In genomic region chr11:70338594-70338993, GRCh38 we compare ENCODE assay signal across 13 cellular contexts. TPM values are rescaled to one million over a fixed set of nuclear protein-coding genes. Genes with fewer than 3 reads are reported as not detected.
DNase-seq lines count a peak whose midpoint lies in the region; ATAC-seq and TF ChIP-seq lines count a peak whose summit lies in the region.
"Had no signal": no experiment of that assay in that cellular context is flagged by ENCODE, and none has a peak within 500 bp of the region (broad histone marks: within the 10 kb centered on the region; RNA-seq: fewer than 3 reads in every experiment).

No MANE protein-coding gene starts in this region.

- H3K27ac Mint-ChIP-seq in stimulated activated naive CD8-positive, alpha-beta T cell treated with anti-CD3 and anti-CD28 coated beads, Interleukin-15, amount 100 ng/mL, for 72 hours = peak overlapping the region; percentile 42 to 68
- no peak overlapping the region for H3K27ac Mint-ChIP-seq in activated CD8-positive, alpha-beta T cell treated with anti-CD3 and anti-CD28 coated beads for 36 hours
- H3K27ac Mint-ChIP-seq: CD4-positive, alpha-beta T cell; GM23338 had no signal

- intact Hi-C loops in posterior vena cava (cut with DNase I) = no loop called here
- intact Hi-C loops in activated CD8-positive, alpha-beta T cell treated with anti-CD3 and anti-CD28 coated beads for 36 hours (cut with micrococcal nuclease) = no loop called here

- H3K36me3 Mint-ChIP-seq in activated CD8-positive, alpha-beta T cell treated with anti-CD3 and anti-CD28 coated beads for 36 hours (ENCODE audit: low read depth) = peaks cover 52% of the 10 kb centered on the region

- H3K27me3 Mint-ChIP-seq in stimulated activated naive CD8-positive, alpha-beta T cell treated with anti-CD3 and anti-CD28 coated beads, Interleukin-15, amount 100 ng/mL, for 72 hours = no peaks in the 10 kb centered on the region
- H3K27me3 Mint-ChIP-seq in activated CD8-positive, alpha-beta T cell treated with anti-CD3 and anti-CD28 coated beads for 36 hours = no peaks in the 10 kb centered on the region
- H3K27me3 Mint-ChIP-seq: CD4-positive, alpha-beta T cell had no signal

- no peak overlapping the region for H3K4me3 Mint-ChIP-seq in stimulated activated naive CD8-positive, alpha-beta T cell treated with anti-CD3 and anti-CD28 coated beads, Interleukin-15, amount 100 ng/mL, for 72 hours
- no peak overlapping the region for H3K4me3 Mint-ChIP-seq in activated CD8-positive, alpha-beta T cell treated with anti-CD3 and anti-CD28 coated beads for 36 hours
- H3K4me3 Mint-ChIP-seq: CD4-positive, alpha-beta T cell; GM23338 had no signal

- TF ChIP-seq CTCF in activated CD8-positive, alpha-beta T cell treated with anti-CD3 and anti-CD28 coated beads for 36 hours (IDR thresholded peaks at IDR 0.05) = no peak

- no peaks in the 10 kb centered on the region for H3K4me1 Mint-ChIP-seq in stimulated activated naive CD8-positive, alpha-beta T cell treated with anti-CD3 and anti-CD28 coated beads, Interleukin-15, amount 100 ng/mL, for 72 hours
- H3K4me1 Mint-ChIP-seq in activated CD8-positive, alpha-beta T cell treated with anti-CD3 and anti-CD28 coated beads for 36 hours (ENCODE audit: low read depth) = no peaks in the 10 kb centered on the region

- peak; percentile 33 for DNase-seq in activated CD8-positive, alpha-beta memory T cell treated with anti-CD3 and anti-CD28 coated beads, Interleukin-2, amount 50 U/mL, for 48 hours
- DNase-seq in activated CD8-positive, alpha-beta memory T cell treated with anti-CD3 and anti-CD28 coated beads, Interleukin-2, amount 50 U/mL, for 4 hours = no peak
- DNase-seq in stimulated activated naive CD8-positive, alpha-beta T cell treated with anti-CD3 and anti-CD28 coated beads, Interleukin-15, amount 100 ng/mL, for 72 hours = no peak
- DNase-seq in stimulated activated naive CD8-positive, alpha-beta T cell treated with anti-CD3 and anti-CD28 coated beads, Interleukin-15, Interleukin-2, amounts not matched to agents 100 U/mL and 50 U/mL, for 24 hours = no peak
- DNase-seq in posterior vena cava (ENCODE audit: low spot score) = peak; percentile 44
- DNase-seq in activated CD8-positive, alpha-beta T cell treated with anti-CD3 and anti-CD28 coated beads for 36 hours = no peak
- DNase-seq: AML-193; Caco-2; CD4-positive, alpha-beta T cell; HCEC 1CT had no signal

- POLR2A ChIA-PET in activated CD8-positive, alpha-beta T cell treated with anti-CD3 and anti-CD28 coated beads for 36 hours (lab: Charles Lee) = interaction anchor here (0.8 kb wide), 1 partner anchor 62 kb away, joined by 4 read pairs; no protein-coding TSS in a partner anchor

- CTCF ChIA-PET in activated CD8-positive, alpha-beta T cell treated with anti-CD3 and anti-CD28 coated beads for 36 hours (lab: Charles Lee) = no interaction called here

- H3K9me3 Mint-ChIP-seq in stimulated activated naive CD8-positive, alpha-beta T cell treated with anti-CD3 and anti-CD28 coated beads, Interleukin-15, amount 100 ng/mL, for 72 hours = no peaks in the 10 kb centered on the region
- no peaks in the 10 kb centered on the region for H3K9me3 Mint-ChIP-seq in activated CD8-positive, alpha-beta T cell treated with anti-CD3 and anti-CD28 coated beads for 36 hours
- H3K9me3 Mint-ChIP-seq: CD4-positive, alpha-beta T cell; GM23338 had no signal

- no peak for ATAC-seq in stimulated activated naive CD8-positive, alpha-beta T cell treated with anti-CD3 and anti-CD28 coated beads, Interleukin-15, amount 100 ng/mL, for 72 hours
- no peak for ATAC-seq in stimulated activated naive CD8-positive, alpha-beta T cell treated with anti-CD3 and anti-CD28 coated beads, Interleukin-15, Interleukin-2, amounts not matched to agents 100 U/mL and 50 U/mL, for 24 hours
- no peak for ATAC-seq in activated CD8-positive, alpha-beta T cell treated with anti-CD3 and anti-CD28 coated beads for 36 hours
- ATAC-seq in GM18517 (IDR thresholded peaks at IDR 0.05; ENCODE audit: unreplicated experiment) = no peak
- ATAC-seq: A549, GM23338 had no signal

RNA-seq across cellular contexts. Expression of gene CTTN, which starts 59.7 kb away (rescaled TPM):
- total RNA-seq in posterior vena cava = 100 to 1,000 TPM; 192 to 195 TPM
- total RNA-seq in activated CD8-positive, alpha-beta T cell treated with anti-CD3 and anti-CD28 coated beads for 36 hours = 1 to 10 TPM; 8.6 to 9.9 TPM

Comparison
In these comparisons a context has a peak if more than half of its experiments do, and no peak if none do; other contexts are left out.
1. DNase-seq: peak in activated CD8-positive, alpha-beta memory T cell treated with anti-CD3 and anti-CD28 coated beads, Interleukin-2, amount 50 U/mL, for 48 hours (single experiment) and posterior vena cava (single experiment); none in activated CD8-positive, alpha-beta memory T cell treated with anti-CD3 and anti-CD28 coated beads, Interleukin-2, amount 50 U/mL, for 4 hours (single experiment), stimulated activated naive CD8-positive, alpha-beta T cell treated with anti-CD3 and anti-CD28 coated beads, Interleukin-15, amount 100 ng/mL, for 72 hours (0 of 2), stimulated activated naive CD8-positive, alpha-beta T cell treated with anti-CD3 and anti-CD28 coated beads, Interleukin-15, Interleukin-2, amounts not matched to agents 100 U/mL and 50 U/mL, for 24 hours (single experiment) and activated CD8-positive, alpha-beta T cell treated with anti-CD3 and anti-CD28 coated beads for 36 hours (single experiment).
2. RNA of gene CTTN, which starts 59.7 kb away (total RNA-seq): 192 to 195 TPM in posterior vena cava; 8.6 to 9.9 TPM in activated CD8-positive, alpha-beta T cell treated with anti-CD3 and anti-CD28 coated beads for 36 hours; every median in the first group is over 10 times any median in the second.